8 cellular contexts compared by ENCODE assay signal in genomic region chr5:119269061-119269579, GRCh38.
A peak's percentile ranks its signal among the peaks of the same experiment; 100 is the strongest.
DNase-seq lines count a peak whose midpoint lies in the region; ATAC-seq, FAIRE-seq and TF ChIP-seq lines count a peak whose summit lies in the region.

No MANE protein-coding gene starts in this region.

- peak overlapping the region; percentile 97 for H3K27ac ChIP-seq in left ventricle myocardium inferior (replicated peaks)
- peak overlapping the region; percentile 86 to 93 for H3K27ac ChIP-seq in prostate gland

- no peaks in the 10 kb centered on the region for H3K9me3 ChIP-seq in left ventricle myocardium inferior (replicated peaks)
- H3K9me3 ChIP-seq in prostate gland, result no peaks in the 10 kb centered on the region

- H3K9me3 Mint-ChIP-seq in activated naive CD4-positive, alpha-beta T cell treated with anti-CD3 and anti-CD28 coated beads for 36 hours, result no peaks in the 10 kb centered on the region

- CTCF ChIA-PET in activated naive CD4-positive, alpha-beta T cell treated with anti-CD3 and anti-CD28 coated beads for 36 hours (lab: Charles Lee), result interaction anchor here (0.6 to 3.9 kb wide), 12 partner anchors 9 to 282 kb away, joined by 3 to 19 read pairs (median 4); partner anchors contain the start of genes DTWD2 and TNFAIP8

- TF ChIP-seq CTCF in left ventricle myocardium inferior (IDR thresholded peaks at IDR 0.05; ENCODE audit: borderline replicate concordance) (no peak), prostate gland (IDR thresholded peaks at IDR 0.05) (no peak), D721Med (IDR thresholded peaks at IDR 0.05; ENCODE audit: insufficient read depth, missing control alignments) (no peak)

- intact Hi-C loops in activated naive CD4-positive, alpha-beta T cell treated with anti-CD3 and anti-CD28 coated beads for 36 hours (cut with micrococcal nuclease), result loop anchor here (2.0 kb wide), 2 partner anchors 72 to 144 kb away; no protein-coding TSS in a partner anchor
- intact Hi-C loops in left ventricle myocardium inferior (cut with micrococcal nuclease), result no loop called here
- intact Hi-C loops in prostate gland (cut with DNase I), result loop anchor here (5.0 kb wide), 4 partner anchors 58 to 282 kb away; partner anchors contain the start of genes DMXL1 and DTWD2

- H3K27me3 Mint-ChIP-seq in activated naive CD4-positive, alpha-beta T cell treated with anti-CD3 and anti-CD28 coated beads for 36 hours (ENCODE audit: low read depth), result no peaks in the 10 kb centered on the region

- H3K4me3 ChIP-seq in left ventricle myocardium inferior, result peak overlapping the region; percentile 96
- H3K4me3 ChIP-seq in prostate gland, result peak overlapping the region; percentile 72 to 81

- peaks cover 66% of the 10 kb centered on the region for H3K4me1 Mint-ChIP-seq in activated naive CD4-positive, alpha-beta T cell treated with anti-CD3 and anti-CD28 coated beads for 36 hours (ENCODE audit: low read depth)

- no peak for TF ChIP-seq POLR2A in prostate gland (IDR thresholded peaks at IDR 0.05)

- peak; percentile 56 for DNase-seq in activated naive CD4-positive, alpha-beta T cell treated with anti-CD3 and anti-CD28 coated beads for 36 hours
- no peak for DNase-seq in activated naive CD4-positive, alpha-beta T cell treated with Interleukin-2 at 50 U/mL for 16 hours
- DNase-seq in NCI-H526 treated with DMSO at 0.1 percent for 48 hours (lab: John Stamatoyannopoulos, UW), result peak; percentile 3
- DNase-seq in activated naive CD4-positive, alpha-beta T cell treated with anti-CD3 and anti-CD28 coated beads, Interleukin-2, amount 50 U/mL, for 16 hours, result peak; percentile 40
- peak; percentile 20 for DNase-seq in left ventricle myocardium inferior
- peak; percentile 52 for DNase-seq in prostate gland (ENCODE audit: low spot score)
- DNase-seq in D721Med (ENCODE audit: insufficient read length, low spot score), result no peak

- no peak for FAIRE-seq in D721Med (lab: Jason Lieb, UNC)

- peak; percentile 4 for ATAC-seq in HG02852 (IDR thresholded peaks at IDR 0.05; ENCODE audit: unreplicated experiment)

- peak overlapping the region; percentile 91 for H3K4me3 Mint-ChIP-seq in activated naive CD4-positive, alpha-beta T cell treated with anti-CD3 and anti-CD28 coated beads for 36 hours

- H3K36me3 Mint-ChIP-seq in activated naive CD4-positive, alpha-beta T cell treated with anti-CD3 and anti-CD28 coated beads for 36 hours (ENCODE audit: low read depth), result peaks cover 24% of the 10 kb centered on the region

- H3K4me1 ChIP-seq in left ventricle myocardium inferior, result peaks cover 59% of the 10 kb centered on the region
- H3K4me1 ChIP-seq in prostate gland (replicated peaks), result peaks cover 7% of the 10 kb centered on the region

- WGBS in prostate gland, result 6% methylated on average over 23 of the region's 23 CpGs

- H3K36me3 ChIP-seq in left ventricle myocardium inferior, result no peaks in the 10 kb centered on the region
- H3K36me3 ChIP-seq in prostate gland, result no peaks in the 10 kb centered on the region

- peak overlapping the region; percentile 97 for H3K27ac Mint-ChIP-seq in activated naive CD4-positive, alpha-beta T cell treated with anti-CD3 and anti-CD28 coated beads for 36 hours

- no peaks in the 10 kb centered on the region for H3K27me3 ChIP-seq in left ventricle myocardium inferior (ENCODE audit: low read depth)
- H3K27me3 ChIP-seq in prostate gland (replicated peaks; ENCODE audit: insufficient read depth), result no peaks in the 10 kb centered on the region

Comparison
In these comparisons a context has a peak if more than half of its experiments do, and no peak if none do; other contexts are left out.
1. DNase-seq: peak in activated naive CD4-positive, alpha-beta T cell treated with anti-CD3 and anti-CD28 coated beads for 36 hours (single experiment), NCI-H526 treated with DMSO at 0.1 percent for 48 hours (single experiment), activated naive CD4-positive, alpha-beta T cell treated with anti-CD3 and anti-CD28 coated beads, Interleukin-2, amount 50 U/mL, for 16 hours (single experiment), left ventricle myocardium inferior (single experiment) and prostate gland (single experiment); none in activated naive CD4-positive, alpha-beta T cell treated with Interleukin-2 at 50 U/mL for 16 hours (single experiment) and D721Med (single experiment).